In genomic region chr5:7420506-7421280, GRCh38 we compare ENCODE assay signal across 30 cellular contexts. TPM values are rescaled to one million over a fixed set of nuclear protein-coding genes. Genes with fewer than 3 reads are reported as not detected.
DNase-seq lines count a peak whose midpoint lies in the region; ATAC-seq and TF ChIP-seq lines count a peak whose summit lies in the region.
"Had no signal": no experiment of that assay in that cellular context is flagged by ENCODE, and none has a peak within 500 bp of the region (broad histone marks: within the 10 kb centered on the region; RNA-seq: fewer than 3 reads in every experiment).

No MANE protein-coding gene starts in this region.

- H3K4me3 ChIP-seq in iPS-18c (ENCODE audit: insufficient read depth, low read depth, low read length) = peak overlapping the region; percentile 21; the same call in 1 of the 2 replicates
- peak overlapping the region; percentile 42 for H3K4me3 ChIP-seq in neural progenitor cell
- H3K4me3 ChIP-seq: esophagus squamous epithelium, gastroesophageal sphincter, left lung, SJSA1, thyroid gland had no signal

- no peaks in the 10 kb centered on the region for H3K79me2 ChIP-seq in neural progenitor cell (ENCODE audit: low read depth)

- peaks cover 5% of the 10 kb centered on the region for H3K27me3 ChIP-seq in neural progenitor cell
- H3K27me3 ChIP-seq: esophagus squamous epithelium, gastroesophageal sphincter, SJSA1, thyroid gland had no signal

- H3K27me3 Mint-ChIP-seq in neural progenitor cell (ENCODE audit: insufficient read depth, low read depth) = no peaks in the 10 kb centered on the region
- H3K27me3 Mint-ChIP-seq: activated CD8-positive, alpha-beta memory T cell treated with anti-CD3 and anti-CD28 coated beads, Interleukin-2, amount 10 ng/mL, durations not matched to agents 7 days and 5 days had no signal

- H3K9me3 ChIP-seq in iPS-18c (ENCODE audit: control insufficient read depth, insufficient read depth, low read length) (no peaks in the 10 kb centered on the region), neural progenitor cell (ENCODE audit: low read depth) (no peaks in the 10 kb centered on the region)
- H3K9me3 ChIP-seq: esophagus squamous epithelium, gastroesophageal sphincter, left lung, neutrophil, SJSA1, thyroid gland had no signal

- no peaks in the 10 kb centered on the region for H3K36me3 Mint-ChIP-seq in neural progenitor cell
- H3K36me3 Mint-ChIP-seq: activated CD8-positive, alpha-beta memory T cell treated with anti-CD3 and anti-CD28 coated beads, Interleukin-2, amount 10 ng/mL, durations not matched to agents 7 days and 5 days; CD8-positive, alpha-beta memory T cell had no signal

- H3K4me3 Mint-ChIP-seq in neural progenitor cell = peak overlapping the region; percentile 73
- H3K4me3 Mint-ChIP-seq: activated CD4-positive, alpha-beta T cell treated with anti-CD3 and anti-CD28 coated beads for 36 hours; activated CD8-positive, alpha-beta memory T cell treated with anti-CD3 and anti-CD28 coated beads, Interleukin-2, amount 10 ng/mL, durations not matched to agents 7 days and 5 days; CD8-positive, alpha-beta memory T cell had no signal

- H3K4me1 ChIP-seq in neural progenitor cell = peaks cover 25% of the 10 kb centered on the region
- H3K4me1 ChIP-seq: left lung, SJSA1, thyroid gland had no signal

- H3K27ac Mint-ChIP-seq in neural progenitor cell = peak overlapping the region; percentile 33
- H3K27ac Mint-ChIP-seq: activated CD4-positive, alpha-beta T cell treated with anti-CD3 and anti-CD28 coated beads for 36 hours; activated CD8-positive, alpha-beta memory T cell treated with anti-CD3 and anti-CD28 coated beads, Interleukin-2, amount 10 ng/mL, durations not matched to agents 7 days and 5 days; CD8-positive, alpha-beta memory T cell had no signal

- peak overlapping the region; percentile 76 for H3K4me2 ChIP-seq in neural progenitor cell

- no peaks in the 10 kb centered on the region for H3K36me3 ChIP-seq in neural progenitor cell
- H3K36me3 ChIP-seq: esophagus squamous epithelium, left lung, neutrophil, SJSA1, thyroid gland had no signal

- peaks cover 19% of the 10 kb centered on the region for H3F3A ChIP-seq in neural progenitor cell (ENCODE audit: low read depth)

- DNase-seq in NCI-H526 (lab: John Stamatoyannopoulos, UW) (peak; percentile 9 to 21), NCI-H526 treated with DMSO at 0.1 percent for 48 hours (lab: John Stamatoyannopoulos, UW) (no peak), neural progenitor cell (ENCODE audit: low spot score) (peak; percentile 62), GOT3 (lab: John Stamatoyannopoulos, UW) (no peak), NCI-H2171 (lab: John Stamatoyannopoulos, UW) (no peak), hepatic stellate cell (ENCODE audit: low spot score) (no peak)
- DNase-seq: activated CD4-positive, alpha-beta T cell treated with anti-CD3 and anti-CD28 coated beads for 36 hours; activated CD8-positive, alpha-beta memory T cell treated with anti-CD3 and anti-CD28 coated beads, Interleukin-2, amount 10 ng/mL, durations not matched to agents 7 days and 5 days; activated naive CD4-positive, alpha-beta T cell treated with anti-CD3 and anti-CD28 coated beads, Interleukin-2, amount 50 U/mL, for 16 hours; CD8-positive, alpha-beta memory T cell; DMS153; effector memory CD4-positive, alpha-beta T cell; esophagus squamous epithelium; GF-D8; Kasumi-1; left lung; NCI-H1048; NCI-H187 treated with DMSO at 0.1 percent for 48 hours; NCI-H345; small intestine; stimulated activated naive CD4-positive, alpha-beta T cell; thyroid gland had no signal

- H3K9me3 Mint-ChIP-seq in neural progenitor cell = no peaks in the 10 kb centered on the region

- no peak for ATAC-seq in HG03571 (IDR thresholded peaks at IDR 0.05; ENCODE audit: unreplicated experiment)
- ATAC-seq: activated CD4-positive, alpha-beta T cell treated with anti-CD3 and anti-CD28 coated beads for 36 hours; activated CD8-positive, alpha-beta memory T cell treated with anti-CD3 and anti-CD28 coated beads, Interleukin-2, amount 10 ng/mL, durations not matched to agents 7 days and 5 days; gastroesophageal sphincter; left lung had no signal

- peak overlapping the region; percentile 55 for H2AFZ ChIP-seq in neural progenitor cell (replicated peaks)

- H3K27ac ChIP-seq in neural progenitor cell = no peak overlapping the region
- H3K27ac ChIP-seq: 22Rv1, esophagus squamous epithelium, gastroesophageal sphincter, left lung, neutrophil, SJSA1, thyroid gland had no signal

- no peak for TF ChIP-seq CTCF in neural progenitor cell (IDR thresholded peaks at IDR 0.05)

- no peak overlapping the region for H3K9ac ChIP-seq in neural progenitor cell

- no peaks in the 10 kb centered on the region for H4K20me1 ChIP-seq in neural progenitor cell (ENCODE audit: low read depth)

- H3K4me1 Mint-ChIP-seq in neural progenitor cell = peaks cover 51% of the 10 kb centered on the region
- H3K4me1 Mint-ChIP-seq: activated CD4-positive, alpha-beta T cell treated with anti-CD3 and anti-CD28 coated beads for 36 hours; activated CD8-positive, alpha-beta memory T cell treated with anti-CD3 and anti-CD28 coated beads, Interleukin-2, amount 10 ng/mL, durations not matched to agents 7 days and 5 days; CD8-positive, alpha-beta memory T cell had no signal

RNA-seq across cellular contexts. Expression of gene ADCY2, which starts 24.8 kb away (rescaled TPM):
- 0.59 and 1.2 TPM in 2 replicates for total RNA-seq in neural progenitor cell (ENCODE audit: low replicate concordance)
- total RNA-seq: activated CD4-positive, alpha-beta T cell treated with anti-CD3 and anti-CD28 coated beads for 36 hours; activated CD8-positive, alpha-beta memory T cell treated with anti-CD3 and anti-CD28 coated beads, Interleukin-2, amount 10 ng/mL, durations not matched to agents 7 days and 5 days; CD8-positive, alpha-beta memory T cell; pulmonary artery endothelial cell; T-helper 1 cell treated with Interleukin-12 subunit alpha and Interleukin-12 subunit beta and Interleukin-4 antibody, amounts not matched to agents 30 ng/mL and 1 ng/mL, for 36 hours had no signal

Comparison
In these comparisons a context has a peak if more than half of its experiments do, and no peak if none do; other contexts are left out.
1. DNase-seq: peak in NCI-H526 (2 of 2) and neural progenitor cell (single experiment); none in NCI-H526 treated with DMSO at 0.1 percent for 48 hours (single experiment), GOT3 (single experiment), NCI-H2171 (single experiment) and hepatic stellate cell (single experiment).